ENCODE assay signal across 1 cellular context in genomic region chr19:50333737-50334617, GRCh38.
TF ChIP-seq lines count a peak whose summit lies in the region.

No MANE protein-coding gene starts in this region.

TF ChIP-seq in HepG2, 621 proteins besides CTCF, POLR2A, EP300 and RAD21 (continued from another document and continues in another):
- peak; percentile 70; the same call in 1 of the 2 replicates for TF ChIP-seq ZNF558 (CRISPR knock-in tag; IDR thresholded peaks at IDR 0.05; ENCODE audit: borderline replicate concordance)
- 0 out of 2 replicates have a peak, but pooled peaks have one; percentile 25 for TF ChIP-seq ZNF629 (CRISPR knock-in tag; conservative IDR thresholded peaks at IDR 0.05)
- peak; percentile 48; the same call in 1 of the 2 replicates for TF ChIP-seq ZNF576 (CRISPR knock-in tag; IDR thresholded peaks at IDR 0.05)
- TF ChIP-seq MED1 (CRISPR knock-in tag; IDR thresholded peaks at IDR 0.05): peak; percentile 47
- peak; percentile 92 for TF ChIP-seq NFKB2 (CRISPR knock-in tag; IDR thresholded peaks at IDR 0.05; ENCODE audit: borderline replicate concordance)
- 0 out of 2 replicates have a peak, but pooled peaks have one; percentile 45 for TF ChIP-seq TP53 (CRISPR knock-in tag; conservative IDR thresholded peaks at IDR 0.05)
- TF ChIP-seq CSRNP2 (CRISPR knock-in tag; conservative IDR thresholded peaks at IDR 0.05; ENCODE audit: low read depth): peak; percentile 71; the same call in 1 of the 2 replicates
- no peak for TF ChIP-seq ZNF841 (CRISPR knock-in tag; IDR thresholded peaks at IDR 0.05; ENCODE audit: borderline replicate concordance)
- 0 out of 2 replicates have a peak, but pooled peaks have one; percentile 39 for TF ChIP-seq ZNF430 (CRISPR knock-in tag; IDR thresholded peaks at IDR 0.05)
- TF ChIP-seq HCFC1 (IDR thresholded peaks at IDR 0.05; ENCODE audit: low read depth, low read length): no peak
- no peak for TF ChIP-seq ZNF530 (CRISPR knock-in tag; IDR thresholded peaks at IDR 0.05; ENCODE audit: low read depth)
- peak; percentile 84 for TF ChIP-seq CEBPB (IDR thresholded peaks at IDR 0.05; ENCODE audit: borderline replicate concordance, low read depth, low read length)
- TF ChIP-seq HMGXB4 (CRISPR knock-in tag; IDR thresholded peaks at IDR 0.05; ENCODE audit: borderline replicate concordance in 1 of 2, low read depth in 1 of 2): peak in 1 of 2 experiments; percentile 60; a peak in 1 of 4 replicates
- TF ChIP-seq SPEN (CRISPR knock-in tag; IDR thresholded peaks at IDR 0.05; ENCODE audit: low read depth): peak; percentile 74
- TF ChIP-seq SKIL (CRISPR knock-in tag; IDR thresholded peaks at IDR 0.05; ENCODE audit: borderline replicate concordance): no peak
- TF ChIP-seq ZNF83 (CRISPR knock-in tag; IDR thresholded peaks at IDR 0.05; ENCODE audit: borderline replicate concordance): no peak
- no peak for TF ChIP-seq ZSCAN29 (CRISPR knock-in tag; conservative IDR thresholded peaks at IDR 0.05)
- TF ChIP-seq ZNF567 (CRISPR knock-in tag; IDR thresholded peaks at IDR 0.05; ENCODE audit: borderline replicate concordance): no peak
- TF ChIP-seq ATF6 (CRISPR knock-in tag; conservative IDR thresholded peaks at IDR 0.05): 0 out of 2 replicates have a peak, but pooled peaks have one; percentile 47
- no peak for TF ChIP-seq MAFF (IDR thresholded peaks at IDR 0.05; ENCODE audit: low read depth, low read length)
- TF ChIP-seq TBX3 (IDR thresholded peaks at IDR 0.05; ENCODE audit: borderline replicate concordance): no peak
- no peak for TF ChIP-seq NFRKB (IDR thresholded peaks at IDR 0.05)
- no peak for TF ChIP-seq ZNF713 (CRISPR knock-in tag; IDR thresholded peaks at IDR 0.05)
- no peak for TF ChIP-seq ZNF577 (CRISPR knock-in tag; IDR thresholded peaks at IDR 0.05; ENCODE audit: borderline replicate concordance, low read depth)
- peak; percentile 90 for TF ChIP-seq HOXA3 (CRISPR knock-in tag; IDR thresholded peaks at IDR 0.05)
- no peak for TF ChIP-seq GTF3A (CRISPR knock-in tag; conservative IDR thresholded peaks at IDR 0.05)
- TF ChIP-seq MEIS2 (CRISPR knock-in tag; IDR thresholded peaks at IDR 0.05): no peak
- no peak for TF ChIP-seq HDAC1 (CRISPR knock-in tag; IDR thresholded peaks at IDR 0.05)
- TF ChIP-seq CERS6 (CRISPR knock-in tag; IDR thresholded peaks at IDR 0.05): peak; percentile 89; the same call in 1 of the 2 replicates
- peak; percentile 46; the same call in 1 of the 2 replicates for TF ChIP-seq SAP130 (CRISPR knock-in tag; IDR thresholded peaks at IDR 0.05; ENCODE audit: low read depth)
- TF ChIP-seq DR1 (CRISPR knock-in tag; IDR thresholded peaks at IDR 0.05): peak; percentile 50
- TF ChIP-seq ZMYM3 (CRISPR knock-in tag; IDR thresholded peaks at IDR 0.05): no peak
- TF ChIP-seq ZNF234 (CRISPR knock-in tag; conservative IDR thresholded peaks at IDR 0.05): no peak
- peak; percentile 72 for TF ChIP-seq MXD4 (CRISPR knock-in tag; IDR thresholded peaks at IDR 0.05)
- no peak for TF ChIP-seq NPAS2 (CRISPR knock-in tag; IDR thresholded peaks at IDR 0.05; ENCODE audit: borderline replicate concordance)
- TF ChIP-seq NFYB (CRISPR knock-in tag; IDR thresholded peaks at IDR 0.05): no peak
- TF ChIP-seq ZNF543 (CRISPR knock-in tag; IDR thresholded peaks at IDR 0.05): 0 out of 2 replicates have a peak, but pooled peaks have one; percentile 32
- peak; percentile 54; the same call in 1 of the 2 replicates for TF ChIP-seq DMTF1 (CRISPR knock-in tag; IDR thresholded peaks at IDR 0.05)
- peak; percentile 91 for TF ChIP-seq AKNA (CRISPR knock-in tag; IDR thresholded peaks at IDR 0.05; ENCODE audit: borderline replicate concordance)
- TF ChIP-seq ZNF224 (CRISPR knock-in tag; IDR thresholded peaks at IDR 0.05): no peak
- TF ChIP-seq ZNF564 (CRISPR knock-in tag; IDR thresholded peaks at IDR 0.05): no peak; the same call in 1 of the 2 replicates
- TF ChIP-seq THAP9 (CRISPR knock-in tag; IDR thresholded peaks at IDR 0.05; ENCODE audit: borderline replicate concordance): 0 out of 2 replicates have a peak, but pooled peaks have one; percentile 14
- TF ChIP-seq CBX2 (IDR thresholded peaks at IDR 0.05; ENCODE audit: low read depth, low read length): no peak
- TF ChIP-seq CBX2 (CRISPR knock-in tag; IDR thresholded peaks at IDR 0.05; ENCODE audit: low read depth): no peak
- TF ChIP-seq ATF7 (IDR thresholded peaks at IDR 0.05): peak; percentile 88
- TF ChIP-seq ATF7 (CRISPR knock-in tag; IDR thresholded peaks at IDR 0.05): no peak
